In genomic region chr6:109238405-109238804, GRCh38 we compare ENCODE assay signal across 12 cellular contexts.
"Had no signal": no experiment of that assay in that cellular context is flagged by ENCODE, and none has a peak within 500 bp of the region (broad histone marks: within the 10 kb centered on the region; RNA-seq: fewer than 3 reads in every experiment).

No MANE protein-coding gene starts in this region.

- H3K4me3 ChIP-seq: coronary artery, sigmoid colon had no signal

- H3K9me3 Mint-ChIP-seq: activated CD4-positive, alpha-beta memory T cell treated with anti-CD3 and anti-CD28 coated beads, Interleukin-2, amount 10 ng/mL, durations not matched to agents 7 days and 5 days; effector memory CD8-positive, alpha-beta T cell had no signal

- H3K4me3 Mint-ChIP-seq: activated CD4-positive, alpha-beta memory T cell treated with anti-CD3 and anti-CD28 coated beads, Interleukin-2, amount 10 ng/mL, durations not matched to agents 7 days and 5 days; activated CD4-positive, alpha-beta T cell treated with anti-CD3 and anti-CD28 coated beads for 36 hours; effector memory CD8-positive, alpha-beta T cell; nephron had no signal

- DNase-seq: activated CD4-positive, alpha-beta memory T cell treated with anti-CD3 and anti-CD28 coated beads, Interleukin-2, amount 10 ng/mL, durations not matched to agents 7 days and 5 days; activated CD4-positive, alpha-beta T cell treated with anti-CD3 and anti-CD28 coated beads for 36 hours; activated CD8-positive, alpha-beta memory T cell treated with anti-CD3 and anti-CD28 coated beads, Interleukin-2, amount 50 U/mL, for 4 hours; central memory CD4-positive, alpha-beta T cell; effector memory CD8-positive, alpha-beta T cell; left colon; sigmoid colon; stimulated activated CD4-positive, alpha-beta T cell treated with anti-CD3 and anti-CD28 coated beads, Interleukin-4, amount 100 ng/mL, for 1 hour; stimulated activated CD8-positive, alpha-beta memory T cell treated with anti-CD3 and anti-CD28 coated beads, Interleukin-4, amount 100 ng/mL, for 48 hours; stimulated activated naive CD8-positive, alpha-beta T cell treated with anti-CD3 and anti-CD28 coated beads, Interleukin-15, Interleukin-2, amounts not matched to agents 100 U/mL and 50 U/mL, for 24 hours had no signal

- H3K27ac Mint-ChIP-seq: activated CD4-positive, alpha-beta memory T cell treated with anti-CD3 and anti-CD28 coated beads, Interleukin-2, amount 10 ng/mL, durations not matched to agents 7 days and 5 days; activated CD4-positive, alpha-beta T cell treated with anti-CD3 and anti-CD28 coated beads for 36 hours; effector memory CD8-positive, alpha-beta T cell had no signal

- ATAC-seq: activated CD4-positive, alpha-beta T cell treated with anti-CD3 and anti-CD28 coated beads for 36 hours; effector memory CD8-positive, alpha-beta T cell; left colon; stimulated activated naive CD8-positive, alpha-beta T cell treated with anti-CD3 and anti-CD28 coated beads, Interleukin-15, Interleukin-2, amounts not matched to agents 100 U/mL and 50 U/mL, for 24 hours had no signal
